Comparison of ENCODE assay signal across 1 cellular context in the genomic region with DNA sequence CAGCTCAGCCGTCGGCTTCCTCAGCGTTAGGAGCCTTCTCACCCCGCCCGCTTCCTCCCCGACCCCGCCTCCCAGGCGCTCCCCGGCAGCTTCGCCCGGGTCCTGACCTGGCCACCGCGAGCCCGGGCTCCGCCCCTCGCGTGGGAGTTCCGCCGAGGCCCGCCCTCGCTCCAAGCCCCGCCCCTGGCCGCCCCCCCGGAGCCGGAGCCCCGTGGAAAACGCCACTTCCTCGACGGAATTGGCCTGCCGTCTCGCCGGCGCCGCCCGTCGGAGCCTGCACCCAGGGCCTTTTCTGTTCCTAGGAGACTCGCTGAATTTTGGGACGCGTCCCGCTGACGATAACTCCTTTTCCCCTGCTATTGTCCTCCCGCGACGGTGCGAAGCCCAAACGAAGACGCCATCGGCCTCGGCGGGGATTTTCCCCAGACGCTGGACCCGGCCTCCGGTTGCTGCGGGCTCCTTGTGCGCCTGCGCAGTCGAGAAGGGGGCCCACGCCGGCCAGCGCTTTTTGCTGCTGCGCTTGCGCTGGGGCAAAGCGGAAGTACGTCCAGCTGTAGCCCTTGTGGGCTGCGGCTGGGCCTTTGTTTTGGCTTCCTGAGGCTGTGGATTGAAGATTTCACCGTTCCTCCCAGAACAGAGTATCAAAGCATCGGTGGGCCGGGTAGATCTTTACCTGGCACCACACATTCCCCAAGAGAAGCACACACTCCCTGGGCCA.
TF ChIP-seq lines count a peak whose summit lies in the region.

No MANE protein-coding gene starts in this region.

TF ChIP-seq in HepG2, 621 proteins besides CTCF, POLR2A, EP300 and RAD21 (continued from another document and continues in another):
- TF ChIP-seq PHF8 (CRISPR knock-in tag; IDR thresholded peaks at IDR 0.05) = peak; percentile 86
- TF ChIP-seq ATF6 (CRISPR knock-in tag; conservative IDR thresholded peaks at IDR 0.05) = no peak
- TF ChIP-seq GZF1 (CRISPR knock-in tag; IDR thresholded peaks at IDR 0.05) = no peak
- TF ChIP-seq SP140L (CRISPR knock-in tag; IDR thresholded peaks at IDR 0.05; ENCODE audit: borderline replicate concordance) = no peak
- TF ChIP-seq IRF9 (CRISPR knock-in tag; IDR thresholded peaks at IDR 0.05; ENCODE audit: borderline replicate concordance) = no peak
- TF ChIP-seq PAX8 (CRISPR knock-in tag; IDR thresholded peaks at IDR 0.05; ENCODE audit: borderline replicate concordance) = no peak; the same call in 1 of the 2 replicates
- TF ChIP-seq ZBTB38 (CRISPR knock-in tag; IDR thresholded peaks at IDR 0.05) = peak; percentile 43; the same call in 1 of the 2 replicates
- TF ChIP-seq, protein P1, sequence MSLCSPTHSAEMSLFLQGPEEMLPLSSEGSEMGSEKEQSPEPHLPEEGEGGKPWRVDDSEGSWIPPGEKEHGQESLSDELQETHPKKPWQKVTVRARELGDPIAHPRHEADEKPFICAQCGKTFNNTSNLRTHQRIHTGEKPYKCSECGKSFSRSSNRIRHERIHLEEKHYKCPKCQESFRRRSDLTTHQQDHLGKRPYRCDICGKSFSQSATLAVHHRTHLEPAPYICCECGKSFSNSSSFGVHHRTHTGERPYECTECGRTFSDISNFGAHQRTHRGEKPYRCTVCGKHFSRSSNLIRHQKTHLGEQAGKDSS (CRISPR knock-in tag; IDR thresholded peaks at IDR 0.05; ENCODE audit: borderline replicate concordance, low read depth) = peak; percentile 78
- TF ChIP-seq MED8 (CRISPR knock-in tag; IDR thresholded peaks at IDR 0.05; ENCODE audit: insufficient replicate concordance) = peak; percentile 79
- TF ChIP-seq POLR2AphosphoS2 (IDR thresholded peaks at IDR 0.05; ENCODE audit: low read depth, low read length) = no peak
- no peak for TF ChIP-seq ONECUT2 (CRISPR knock-in tag; IDR thresholded peaks at IDR 0.05)
- TF ChIP-seq TEAD3 (CRISPR knock-in tag; optimal IDR thresholded peaks at IDR 0.05; ENCODE audit: borderline replicate concordance) = no peak
- TF ChIP-seq ZNF766 (CRISPR knock-in tag; IDR thresholded peaks at IDR 0.05; ENCODE audit: borderline replicate concordance) = no peak
- TF ChIP-seq ZNF329 (CRISPR knock-in tag; IDR thresholded peaks at IDR 0.05; ENCODE audit: low read depth) = 0 out of 2 replicates have a peak, but pooled peaks have one; percentile 23
- no peak for TF ChIP-seq KDM3A (CRISPR knock-in tag; IDR thresholded peaks at IDR 0.05; ENCODE audit: low read depth)
- TF ChIP-seq, protein P2, sequence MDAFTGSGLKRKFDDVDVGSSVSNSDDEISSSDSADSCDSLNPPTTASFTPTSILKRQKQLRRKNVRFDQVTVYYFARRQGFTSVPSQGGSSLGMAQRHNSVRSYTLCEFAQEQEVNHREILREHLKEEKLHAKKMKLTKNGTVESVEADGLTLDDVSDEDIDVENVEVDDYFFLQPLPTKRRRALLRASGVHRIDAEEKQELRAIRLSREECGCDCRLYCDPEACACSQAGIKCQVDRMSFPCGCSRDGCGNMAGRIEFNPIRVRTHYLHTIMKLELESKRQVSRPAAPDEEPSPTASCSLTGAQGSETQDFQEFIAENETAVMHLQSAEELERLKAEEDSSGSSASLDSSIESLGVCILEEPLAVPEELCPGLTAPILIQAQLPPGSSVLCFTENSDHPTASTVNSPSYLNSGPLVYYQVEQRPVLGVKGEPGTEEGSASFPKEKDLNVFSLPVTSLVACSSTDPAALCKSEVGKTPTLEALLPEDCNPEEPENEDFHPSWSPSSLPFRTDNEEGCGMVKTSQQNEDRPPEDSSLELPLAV (CRISPR knock-in tag; conservative IDR thresholded peaks at IDR 0.05; ENCODE audit: low read depth) = no peak
- TF ChIP-seq AGO1 (IDR thresholded peaks at IDR 0.05; ENCODE audit: low read depth, low read length, poor library complexity, severe bottlenecking) = peak; percentile 98
- TF ChIP-seq FUBP1 (CRISPR knock-in tag; IDR thresholded peaks at IDR 0.05; ENCODE audit: borderline replicate concordance) = no peak
- TF ChIP-seq HNRNPUL1 (IDR thresholded peaks at IDR 0.05; ENCODE audit: low read depth, low read length) = no peak
- TF ChIP-seq REXO4 (CRISPR knock-in tag; IDR thresholded peaks at IDR 0.05; ENCODE audit: borderline replicate concordance) = no peak
- TF ChIP-seq ZNF878 (CRISPR knock-in tag; IDR thresholded peaks at IDR 0.05) = peak; percentile 66; the same call in 1 of the 2 replicates
- TF ChIP-seq RFX1 (IDR thresholded peaks at IDR 0.05) = no peak
- TF ChIP-seq ZBTB10 (CRISPR knock-in tag; IDR thresholded peaks at IDR 0.05; ENCODE audit: borderline replicate concordance) = no peak
- TF ChIP-seq ATAD3A (CRISPR knock-in tag; IDR thresholded peaks at IDR 0.05) = no peak
- TF ChIP-seq ZUFSP (CRISPR knock-in tag; IDR thresholded peaks at IDR 0.05; ENCODE audit: borderline replicate concordance) = no peak
- TF ChIP-seq ZBTB14 (CRISPR knock-in tag; IDR thresholded peaks at IDR 0.05) = peak; percentile 45; the same call in 1 of the 2 replicates
- TF ChIP-seq ZBTB8A (CRISPR knock-in tag; IDR thresholded peaks at IDR 0.05; ENCODE audit: borderline replicate concordance, low read depth) = no peak
- no peak for TF ChIP-seq KMT2B (CRISPR knock-in tag; IDR thresholded peaks at IDR 0.05)
- TF ChIP-seq, protein P3, sequence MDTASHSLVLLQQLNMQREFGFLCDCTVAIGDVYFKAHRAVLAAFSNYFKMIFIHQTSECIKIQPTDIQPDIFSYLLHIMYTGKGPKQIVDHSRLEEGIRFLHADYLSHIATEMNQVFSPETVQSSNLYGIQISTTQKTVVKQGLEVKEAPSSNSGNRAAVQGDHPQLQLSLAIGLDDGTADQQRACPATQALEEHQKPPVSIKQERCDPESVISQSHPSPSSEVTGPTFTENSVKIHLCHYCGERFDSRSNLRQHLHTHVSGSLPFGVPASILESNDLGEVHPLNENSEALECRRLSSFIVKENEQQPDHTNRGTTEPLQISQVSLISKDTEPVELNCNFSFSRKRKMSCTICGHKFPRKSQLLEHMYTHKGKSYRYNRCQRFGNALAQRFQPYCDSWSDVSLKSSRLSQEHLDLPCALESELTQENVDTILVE (CRISPR knock-in tag; IDR thresholded peaks at IDR 0.05) = 0 out of 2 replicates have a peak, but pooled peaks have one; percentile 54
- TF ChIP-seq, protein P4, sequence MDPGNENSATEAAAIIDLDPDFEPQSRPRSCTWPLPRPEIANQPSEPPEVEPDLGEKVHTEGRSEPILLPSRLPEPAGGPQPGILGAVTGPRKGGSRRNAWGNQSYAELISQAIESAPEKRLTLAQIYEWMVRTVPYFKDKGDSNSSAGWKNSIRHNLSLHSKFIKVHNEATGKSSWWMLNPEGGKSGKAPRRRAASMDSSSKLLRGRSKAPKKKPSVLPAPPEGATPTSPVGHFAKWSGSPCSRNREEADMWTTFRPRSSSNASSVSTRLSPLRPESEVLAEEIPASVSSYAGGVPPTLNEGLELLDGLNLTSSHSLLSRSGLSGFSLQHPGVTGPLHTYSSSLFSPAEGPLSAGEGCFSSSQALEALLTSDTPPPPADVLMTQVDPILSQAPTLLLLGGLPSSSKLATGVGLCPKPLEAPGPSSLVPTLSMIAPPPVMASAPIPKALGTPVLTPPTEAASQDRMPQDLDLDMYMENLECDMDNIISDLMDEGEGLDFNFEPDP (CRISPR knock-in tag; conservative IDR thresholded peaks at IDR 0.05) = no peak
- 0 out of 2 replicates have a peak, but pooled peaks have one; percentile 16 for TF ChIP-seq DNMT1 (CRISPR knock-in tag; IDR thresholded peaks at IDR 0.05)
